1 cellular context compared by ENCODE assay signal in the genomic region with DNA sequence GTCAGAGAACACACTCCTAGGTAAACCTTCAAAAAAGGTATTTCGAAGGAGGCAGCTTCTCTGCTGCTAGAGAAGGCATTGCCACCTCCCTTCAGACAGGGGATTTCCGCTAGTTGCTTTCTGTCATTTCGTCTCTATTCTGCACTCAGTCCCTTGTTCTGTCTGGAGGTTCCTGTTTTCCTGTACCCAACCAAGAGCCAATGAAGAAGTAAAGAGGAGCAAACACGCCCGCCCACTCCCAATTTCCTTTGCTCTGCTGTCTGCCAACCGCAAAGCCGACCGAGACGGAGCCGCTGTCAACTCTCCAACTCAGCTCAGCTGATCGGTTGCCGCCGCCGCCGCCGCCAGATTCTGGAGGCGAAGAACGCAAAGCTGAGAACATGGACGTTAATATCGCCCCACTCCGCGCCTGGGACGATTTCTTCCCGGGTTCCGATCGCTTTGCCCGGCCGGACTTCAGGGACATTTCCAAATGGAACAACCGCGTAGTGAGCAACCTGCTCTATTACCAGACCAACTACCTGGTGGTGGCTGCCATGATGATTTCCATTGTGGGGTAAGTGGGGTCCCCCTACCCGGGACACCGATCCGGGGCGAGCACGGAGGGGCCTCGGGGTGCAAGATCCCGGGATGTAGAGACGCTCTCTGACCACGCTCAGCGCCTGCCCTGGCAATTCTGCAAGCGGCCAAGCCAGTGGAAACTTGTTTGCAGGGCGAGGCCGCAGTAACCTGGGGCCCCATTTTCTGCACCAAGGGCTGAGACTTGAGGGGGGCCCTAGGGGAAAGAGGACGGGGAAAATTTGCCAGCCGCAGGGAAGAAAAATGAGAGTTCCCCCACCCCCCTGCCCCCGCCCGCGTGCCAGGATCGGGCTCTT.
TF ChIP-seq lines count a peak whose summit lies in the region.

A gene with protein sequence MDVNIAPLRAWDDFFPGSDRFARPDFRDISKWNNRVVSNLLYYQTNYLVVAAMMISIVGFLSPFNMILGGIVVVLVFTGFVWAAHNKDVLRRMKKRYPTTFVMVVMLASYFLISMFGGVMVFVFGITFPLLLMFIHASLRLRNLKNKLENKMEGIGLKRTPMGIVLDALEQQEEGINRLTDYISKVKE (plus strand): TSS at position 270 of the 875 bp plus-strand sequence. CDS start 111 bp downstream, at position 381.

TF ChIP-seq in HepG2, 621 proteins besides CTCF, POLR2A, EP300 and RAD21 (continued from another document and continues in another):
- TF ChIP-seq, protein P1, sequence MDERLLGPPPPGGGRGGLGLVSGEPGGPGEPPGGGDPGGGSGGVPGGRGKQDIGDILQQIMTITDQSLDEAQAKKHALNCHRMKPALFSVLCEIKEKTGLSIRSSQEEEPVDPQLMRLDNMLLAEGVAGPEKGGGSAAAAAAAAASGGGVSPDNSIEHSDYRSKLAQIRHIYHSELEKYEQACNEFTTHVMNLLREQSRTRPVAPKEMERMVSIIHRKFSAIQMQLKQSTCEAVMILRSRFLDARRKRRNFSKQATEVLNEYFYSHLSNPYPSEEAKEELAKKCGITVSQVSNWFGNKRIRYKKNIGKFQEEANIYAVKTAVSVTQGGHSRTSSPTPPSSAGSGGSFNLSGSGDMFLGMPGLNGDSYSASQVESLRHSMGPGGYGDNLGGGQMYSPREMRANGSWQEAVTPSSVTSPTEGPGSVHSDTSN (CRISPR knock-in tag; IDR thresholded peaks at IDR 0.05) = 0 out of 2 replicates have a peak, but pooled peaks have one; percentile 23
- no peak for TF ChIP-seq ZZZ3 (CRISPR knock-in tag; IDR thresholded peaks at IDR 0.05; ENCODE audit: borderline replicate concordance)
- 0 out of 2 replicates have a peak, but pooled peaks have one; percentile 37 for TF ChIP-seq ZMYM2 (CRISPR knock-in tag; IDR thresholded peaks at IDR 0.05)
- TF ChIP-seq ZNF552 (CRISPR knock-in tag; IDR thresholded peaks at IDR 0.05; ENCODE audit: borderline replicate concordance) = no peak; the same call in 1 of the 2 replicates
- TF ChIP-seq, protein P2, sequence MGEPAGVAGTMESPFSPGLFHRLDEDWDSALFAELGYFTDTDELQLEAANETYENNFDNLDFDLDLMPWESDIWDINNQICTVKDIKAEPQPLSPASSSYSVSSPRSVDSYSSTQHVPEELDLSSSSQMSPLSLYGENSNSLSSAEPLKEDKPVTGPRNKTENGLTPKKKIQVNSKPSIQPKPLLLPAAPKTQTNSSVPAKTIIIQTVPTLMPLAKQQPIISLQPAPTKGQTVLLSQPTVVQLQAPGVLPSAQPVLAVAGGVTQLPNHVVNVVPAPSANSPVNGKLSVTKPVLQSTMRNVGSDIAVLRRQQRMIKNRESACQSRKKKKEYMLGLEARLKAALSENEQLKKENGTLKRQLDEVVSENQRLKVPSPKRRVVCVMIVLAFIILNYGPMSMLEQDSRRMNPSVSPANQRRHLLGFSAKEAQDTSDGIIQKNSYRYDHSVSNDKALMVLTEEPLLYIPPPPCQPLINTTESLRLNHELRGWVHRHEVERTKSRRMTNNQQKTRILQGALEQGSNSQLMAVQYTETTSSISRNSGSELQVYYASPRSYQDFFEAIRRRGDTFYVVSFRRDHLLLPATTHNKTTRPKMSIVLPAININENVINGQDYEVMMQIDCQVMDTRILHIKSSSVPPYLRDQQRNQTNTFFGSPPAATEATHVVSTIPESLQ (CRISPR knock-in tag; conservative IDR thresholded peaks at IDR 0.05) = no peak
- no peak for TF ChIP-seq FOXK2 (IDR thresholded peaks at IDR 0.05)
- TF ChIP-seq, protein P3, sequence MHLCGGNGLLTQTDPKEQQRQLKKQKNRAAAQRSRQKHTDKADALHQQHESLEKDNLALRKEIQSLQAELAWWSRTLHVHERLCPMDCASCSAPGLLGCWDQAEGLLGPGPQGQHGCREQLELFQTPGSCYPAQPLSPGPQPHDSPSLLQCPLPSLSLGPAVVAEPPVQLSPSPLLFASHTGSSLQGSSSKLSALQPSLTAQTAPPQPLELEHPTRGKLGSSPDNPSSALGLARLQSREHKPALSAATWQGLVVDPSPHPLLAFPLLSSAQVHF (CRISPR knock-in tag; IDR thresholded peaks at IDR 0.05) = no peak
- TF ChIP-seq RARA (CRISPR knock-in tag; IDR thresholded peaks at IDR 0.05) = peak; percentile 21; the same call in 1 of the 2 replicates
- no peak; the same call in 1 of the 2 replicates for TF ChIP-seq HOXA5 (CRISPR knock-in tag; IDR thresholded peaks at IDR 0.05)
- TF ChIP-seq, protein P4, sequence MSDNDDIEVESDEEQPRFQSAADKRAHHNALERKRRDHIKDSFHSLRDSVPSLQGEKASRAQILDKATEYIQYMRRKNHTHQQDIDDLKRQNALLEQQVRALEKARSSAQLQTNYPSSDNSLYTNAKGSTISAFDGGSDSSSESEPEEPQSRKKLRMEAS (IDR thresholded peaks at IDR 0.05) = peak; percentile 26; the same call in 1 of the 2 replicates
- TF ChIP-seq ZNF615 (CRISPR knock-in tag; IDR thresholded peaks at IDR 0.05; ENCODE audit: borderline replicate concordance) = no peak
- no peak for TF ChIP-seq ZSCAN20 (CRISPR knock-in tag; IDR thresholded peaks at IDR 0.05; ENCODE audit: borderline replicate concordance)
- no peak for TF ChIP-seq ETV6 (CRISPR knock-in tag; conservative IDR thresholded peaks at IDR 0.05)
- TF ChIP-seq ISX (CRISPR knock-in tag; conservative IDR thresholded peaks at IDR 0.05) = no peak
- TF ChIP-seq, protein P5, sequence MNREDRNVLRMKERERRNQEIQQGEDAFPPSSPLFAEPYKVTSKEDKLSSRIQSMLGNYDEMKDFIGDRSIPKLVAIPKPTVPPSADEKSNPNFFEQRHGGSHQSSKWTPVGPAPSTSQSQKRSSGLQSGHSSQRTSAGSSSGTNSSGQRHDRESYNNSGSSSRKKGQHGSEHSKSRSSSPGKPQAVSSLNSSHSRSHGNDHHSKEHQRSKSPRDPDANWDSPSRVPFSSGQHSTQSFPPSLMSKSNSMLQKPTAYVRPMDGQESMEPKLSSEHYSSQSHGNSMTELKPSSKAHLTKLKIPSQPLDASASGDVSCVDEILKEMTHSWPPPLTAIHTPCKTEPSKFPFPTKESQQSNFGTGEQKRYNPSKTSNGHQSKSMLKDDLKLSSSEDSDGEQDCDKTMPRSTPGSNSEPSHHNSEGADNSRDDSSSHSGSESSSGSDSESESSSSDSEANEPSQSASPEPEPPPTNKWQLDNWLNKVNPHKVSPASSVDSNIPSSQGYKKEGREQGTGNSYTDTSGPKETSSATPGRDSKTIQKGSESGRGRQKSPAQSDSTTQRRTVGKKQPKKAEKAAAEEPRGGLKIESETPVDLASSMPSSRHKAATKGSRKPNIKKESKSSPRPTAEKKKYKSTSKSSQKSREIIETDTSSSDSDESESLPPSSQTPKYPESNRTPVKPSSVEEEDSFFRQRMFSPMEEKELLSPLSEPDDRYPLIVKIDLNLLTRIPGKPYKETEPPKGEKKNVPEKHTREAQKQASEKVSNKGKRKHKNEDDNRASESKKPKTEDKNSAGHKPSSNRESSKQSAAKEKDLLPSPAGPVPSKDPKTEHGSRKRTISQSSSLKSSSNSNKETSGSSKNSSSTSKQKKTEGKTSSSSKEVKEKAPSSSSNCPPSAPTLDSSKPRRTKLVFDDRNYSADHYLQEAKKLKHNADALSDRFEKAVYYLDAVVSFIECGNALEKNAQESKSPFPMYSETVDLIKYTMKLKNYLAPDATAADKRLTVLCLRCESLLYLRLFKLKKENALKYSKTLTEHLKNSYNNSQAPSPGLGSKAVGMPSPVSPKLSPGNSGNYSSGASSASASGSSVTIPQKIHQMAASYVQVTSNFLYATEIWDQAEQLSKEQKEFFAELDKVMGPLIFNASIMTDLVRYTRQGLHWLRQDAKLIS (CRISPR knock-in tag; IDR thresholded peaks at IDR 0.05) = no peak
- TF ChIP-seq BORCS8-MEF2B (CRISPR knock-in tag; IDR thresholded peaks at IDR 0.05) = no peak
- no peak for TF ChIP-seq RCOR2 (CRISPR knock-in tag; IDR thresholded peaks at IDR 0.05)
- TF ChIP-seq NFATC3 (CRISPR knock-in tag; IDR thresholded peaks at IDR 0.05) = no peak
- no peak for TF ChIP-seq ZNF101 (CRISPR knock-in tag; IDR thresholded peaks at IDR 0.05; ENCODE audit: borderline replicate concordance, low read depth)
- 0 out of 2 replicates have a peak, but pooled peaks have one; percentile 42 for TF ChIP-seq RELA (CRISPR knock-in tag; IDR thresholded peaks at IDR 0.05)
- no peak for TF ChIP-seq ZNF703 (CRISPR knock-in tag; IDR thresholded peaks at IDR 0.05; ENCODE audit: borderline replicate concordance)
- TF ChIP-seq ZKSCAN5 (CRISPR knock-in tag; IDR thresholded peaks at IDR 0.05) = no peak
- no peak for TF ChIP-seq HOXA7 (CRISPR knock-in tag; IDR thresholded peaks at IDR 0.05)
- TF ChIP-seq U2AF2 (IDR thresholded peaks at IDR 0.05; ENCODE audit: low read depth, low read length) = no peak
- no peak for TF ChIP-seq ZNF383 (CRISPR knock-in tag; IDR thresholded peaks at IDR 0.05; ENCODE audit: borderline replicate concordance)
- no peak for TF ChIP-seq ZNF367 (CRISPR knock-in tag; IDR thresholded peaks at IDR 0.05; ENCODE audit: borderline replicate concordance)
- TF ChIP-seq MIER2 (CRISPR knock-in tag; IDR thresholded peaks at IDR 0.05) = peak; percentile 27; the same call in 1 of the 2 replicates
- TF ChIP-seq, protein P6, sequence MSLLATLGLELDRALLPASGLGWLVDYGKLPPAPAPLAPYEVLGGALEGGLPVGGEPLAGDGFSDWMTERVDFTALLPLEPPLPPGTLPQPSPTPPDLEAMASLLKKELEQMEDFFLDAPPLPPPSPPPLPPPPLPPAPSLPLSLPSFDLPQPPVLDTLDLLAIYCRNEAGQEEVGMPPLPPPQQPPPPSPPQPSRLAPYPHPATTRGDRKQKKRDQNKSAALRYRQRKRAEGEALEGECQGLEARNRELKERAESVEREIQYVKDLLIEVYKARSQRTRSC (CRISPR knock-in tag; IDR thresholded peaks at IDR 0.05; ENCODE audit: low read depth) = no peak
- TF ChIP-seq, protein P7, sequence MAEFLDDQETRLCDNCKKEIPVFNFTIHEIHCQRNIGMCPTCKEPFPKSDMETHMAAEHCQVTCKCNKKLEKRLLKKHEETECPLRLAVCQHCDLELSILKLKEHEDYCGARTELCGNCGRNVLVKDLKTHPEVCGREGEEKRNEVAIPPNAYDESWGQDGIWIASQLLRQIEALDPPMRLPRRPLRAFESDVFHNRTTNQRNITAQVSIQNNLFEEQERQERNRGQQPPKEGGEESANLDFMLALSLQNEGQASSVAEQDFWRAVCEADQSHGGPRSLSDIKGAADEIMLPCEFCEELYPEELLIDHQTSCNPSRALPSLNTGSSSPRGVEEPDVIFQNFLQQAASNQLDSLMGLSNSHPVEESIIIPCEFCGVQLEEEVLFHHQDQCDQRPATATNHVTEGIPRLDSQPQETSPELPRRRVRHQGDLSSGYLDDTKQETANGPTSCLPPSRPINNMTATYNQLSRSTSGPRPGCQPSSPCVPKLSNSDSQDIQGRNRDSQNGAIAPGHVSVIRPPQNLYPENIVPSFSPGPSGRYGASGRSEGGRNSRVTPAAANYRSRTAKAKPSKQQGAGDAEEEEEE (CRISPR knock-in tag; IDR thresholded peaks at IDR 0.05; ENCODE audit: borderline replicate concordance) = no peak
- no peak for TF ChIP-seq ZNF598 (CRISPR knock-in tag; IDR thresholded peaks at IDR 0.05; ENCODE audit: borderline replicate concordance)
- TF ChIP-seq TCF12 (IDR thresholded peaks at IDR 0.05) = no peak
- no peak for TF ChIP-seq TCF12 (CRISPR knock-in tag; IDR thresholded peaks at IDR 0.05)
- no peak for TF ChIP-seq ATM (IDR thresholded peaks at IDR 0.05; ENCODE audit: borderline replicate concordance)
- no peak for TF ChIP-seq XBP1 (CRISPR knock-in tag; IDR thresholded peaks at IDR 0.05)
- TF ChIP-seq ZNF460 (CRISPR knock-in tag; IDR thresholded peaks at IDR 0.05; ENCODE audit: borderline replicate concordance) = no peak
- TF ChIP-seq, protein P8, sequence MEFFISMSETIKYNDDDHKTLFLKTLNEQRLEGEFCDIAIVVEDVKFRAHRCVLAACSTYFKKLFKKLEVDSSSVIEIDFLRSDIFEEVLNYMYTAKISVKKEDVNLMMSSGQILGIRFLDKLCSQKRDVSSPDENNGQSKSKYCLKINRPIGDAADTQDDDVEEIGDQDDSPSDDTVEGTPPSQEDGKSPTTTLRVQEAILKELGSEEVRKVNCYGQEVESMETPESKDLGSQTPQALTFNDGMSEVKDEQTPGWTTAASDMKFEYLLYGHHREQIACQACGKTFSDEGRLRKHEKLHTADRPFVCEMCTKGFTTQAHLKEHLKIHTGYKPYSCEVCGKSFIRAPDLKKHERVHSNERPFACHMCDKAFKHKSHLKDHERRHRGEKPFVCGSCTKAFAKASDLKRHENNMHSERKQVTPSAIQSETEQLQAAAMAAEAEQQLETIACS (CRISPR knock-in tag; IDR thresholded peaks at IDR 0.05) = no peak
- TF ChIP-seq, protein P9, sequence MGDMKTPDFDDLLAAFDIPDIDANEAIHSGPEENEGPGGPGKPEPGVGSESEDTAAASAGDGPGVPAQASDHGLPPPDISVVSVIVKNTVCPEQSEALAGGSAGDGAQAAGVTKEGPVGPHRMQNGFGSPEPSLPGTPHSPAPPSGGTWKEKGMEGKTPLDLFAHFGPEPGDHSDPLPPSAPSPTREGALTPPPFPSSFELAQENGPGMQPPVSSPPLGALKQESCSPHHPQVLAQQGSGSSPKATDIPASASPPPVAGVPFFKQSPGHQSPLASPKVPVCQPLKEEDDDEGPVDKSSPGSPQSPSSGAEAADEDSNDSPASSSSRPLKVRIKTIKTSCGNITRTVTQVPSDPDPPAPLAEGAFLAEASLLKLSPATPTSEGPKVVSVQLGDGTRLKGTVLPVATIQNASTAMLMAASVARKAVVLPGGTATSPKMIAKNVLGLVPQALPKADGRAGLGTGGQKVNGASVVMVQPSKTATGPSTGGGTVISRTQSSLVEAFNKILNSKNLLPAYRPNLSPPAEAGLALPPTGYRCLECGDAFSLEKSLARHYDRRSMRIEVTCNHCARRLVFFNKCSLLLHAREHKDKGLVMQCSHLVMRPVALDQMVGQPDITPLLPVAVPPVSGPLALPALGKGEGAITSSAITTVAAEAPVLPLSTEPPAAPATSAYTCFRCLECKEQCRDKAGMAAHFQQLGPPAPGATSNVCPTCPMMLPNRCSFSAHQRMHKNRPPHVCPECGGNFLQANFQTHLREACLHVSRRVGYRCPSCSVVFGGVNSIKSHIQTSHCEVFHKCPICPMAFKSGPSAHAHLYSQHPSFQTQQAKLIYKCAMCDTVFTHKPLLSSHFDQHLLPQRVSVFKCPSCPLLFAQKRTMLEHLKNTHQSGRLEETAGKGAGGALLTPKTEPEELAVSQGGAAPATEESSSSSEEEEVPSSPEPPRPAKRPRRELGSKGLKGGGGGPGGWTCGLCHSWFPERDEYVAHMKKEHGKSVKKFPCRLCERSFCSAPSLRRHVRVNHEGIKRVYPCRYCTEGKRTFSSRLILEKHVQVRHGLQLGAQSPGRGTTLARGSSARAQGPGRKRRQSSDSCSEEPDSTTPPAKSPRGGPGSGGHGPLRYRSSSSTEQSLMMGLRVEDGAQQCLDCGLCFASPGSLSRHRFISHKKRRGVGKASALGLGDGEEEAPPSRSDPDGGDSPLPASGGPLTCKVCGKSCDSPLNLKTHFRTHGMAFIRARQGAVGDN (CRISPR knock-in tag; IDR thresholded peaks at IDR 0.05) = peak; percentile 71
- no peak for TF ChIP-seq ZBTB42 (CRISPR knock-in tag; IDR thresholded peaks at IDR 0.05)
- TF ChIP-seq, protein P10, sequence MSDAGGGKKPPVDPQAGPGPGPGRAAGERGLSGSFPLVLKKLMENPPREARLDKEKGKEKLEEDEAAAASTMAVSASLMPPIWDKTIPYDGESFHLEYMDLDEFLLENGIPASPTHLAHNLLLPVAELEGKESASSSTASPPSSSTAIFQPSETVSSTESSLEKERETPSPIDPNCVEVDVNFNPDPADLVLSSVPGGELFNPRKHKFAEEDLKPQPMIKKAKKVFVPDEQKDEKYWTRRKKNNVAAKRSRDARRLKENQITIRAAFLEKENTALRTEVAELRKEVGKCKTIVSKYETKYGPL (CRISPR knock-in tag; IDR thresholded peaks at IDR 0.05) = no peak
- TF ChIP-seq ZNF292 (CRISPR knock-in tag; IDR thresholded peaks at IDR 0.05; ENCODE audit: borderline replicate concordance, low read depth) = no peak
- TF ChIP-seq ZNF253 (CRISPR knock-in tag; IDR thresholded peaks at IDR 0.05; ENCODE audit: borderline replicate concordance) = no peak
